Comparison of ENCODE assay signal across 24 cellular contexts in genomic region chr1:21579788-21580187, GRCh38.
DNase-seq lines count a peak whose midpoint lies in the region; ATAC-seq, FAIRE-seq and TF ChIP-seq lines count a peak whose summit lies in the region.
"Had no signal": no experiment of that assay in that cellular context is flagged by ENCODE, and none has a peak within 500 bp of the region (broad histone marks: within the 10 kb centered on the region; RNA-seq: fewer than 3 reads in every experiment).

No MANE protein-coding gene starts in this region.

- H2BK15ac ChIP-seq in mesenchymal stem cell (ENCODE audit: low read depth, poor library complexity, severe bottlenecking), result no peak overlapping the region

- H2BK120ac ChIP-seq in mesenchymal stem cell (ENCODE audit: low read depth, low read length), result no peak overlapping the region

- no peak overlapping the region for H4K91ac ChIP-seq in mesenchymal stem cell (ENCODE audit: low read length)

- peaks cover 9% of the 10 kb centered on the region for H3K4me1 ChIP-seq in mesenchymal stem cell (ENCODE audit: control insufficient read depth, insufficient read depth, low read depth, low read length)
- no peaks in the 10 kb centered on the region for H3K4me1 ChIP-seq in naive thymus-derived CD4-positive, alpha-beta T cell (ENCODE audit: control insufficient read depth in 2 of 2, insufficient read depth in 2 of 2, low read length in 2 of 2)
- H3K4me1 ChIP-seq: pancreas, SJCRH30 had no signal

- ATAC-seq in HG02870 (IDR thresholded peaks at IDR 0.05; ENCODE audit: unreplicated experiment) (no peak), GM21576 (IDR thresholded peaks at IDR 0.05; ENCODE audit: unreplicated experiment) (no peak)
- ATAC-seq in naive thymus-derived CD4-positive, alpha-beta T cell, result no peak
- ATAC-seq: activated CD8-positive, alpha-beta T cell treated with anti-CD3 and anti-CD28 coated beads, Interleukin-2, amount 10 ng/mL, durations not matched to agents 7 days and 5 days; activated T-cell treated with anti-CD3 and anti-CD28 coated beads, Interleukin-2, amount 50 U/mL, for 4 hours; CD8-positive, alpha-beta T cell; pancreas had no signal

- H3K27me3 ChIP-seq in bronchial epithelial cell (ENCODE audit: control insufficient read depth, insufficient read depth, low read length) (peaks cover 2% of the 10 kb centered on the region), mesenchymal stem cell (ENCODE audit: control insufficient read depth in 1 of 2, insufficient read depth in 1 of 2, low read length in 2 of 2) (peaks cover 0 to 22% of the 10 kb centered on the region in 2 experiments)
- H3K27me3 ChIP-seq in naive thymus-derived CD4-positive, alpha-beta T cell (ENCODE audit: control insufficient read depth in 2 of 2, insufficient read depth in 2 of 2, low read length in 2 of 2), result no peaks in the 10 kb centered on the region
- H3K27me3 ChIP-seq: pancreas, SJCRH30 had no signal

- no peak overlapping the region for H3K4me2 ChIP-seq in mesenchymal stem cell (ENCODE audit: low read length, poor library complexity, severe bottlenecking)

- CTCF ChIA-PET in naive thymus-derived CD4-positive, alpha-beta T cell (lab: Charles Lee), result no interaction called here

- H2AK5ac ChIP-seq in mesenchymal stem cell (ENCODE audit: low read length, severe bottlenecking), result no peak overlapping the region

- H3K4me3 ChIP-seq in bronchial epithelial cell (ENCODE audit: low read depth, low read length), result no peak overlapping the region
- no peak overlapping the region for H3K4me3 ChIP-seq in mesenchymal stem cell (ENCODE audit: insufficient read depth in 1 of 2, low read depth in 1 of 2, low read length in 2 of 2)
- H3K4me3 ChIP-seq in naive thymus-derived CD4-positive, alpha-beta T cell (ENCODE audit: low read length), result no peak overlapping the region
- H3K4me3 ChIP-seq: left ventricle myocardium inferior, pancreas, SJCRH30 had no signal

- no peak overlapping the region for H4K8ac ChIP-seq in mesenchymal stem cell (ENCODE audit: low read length)

- H3K4ac ChIP-seq in mesenchymal stem cell (ENCODE audit: low read depth in 1 of 2, low read length in 2 of 2), result no peak overlapping the region

- intact Hi-C loops in naive thymus-derived CD4-positive, alpha-beta T cell (cut with micrococcal nuclease), result no loop called here

- POLR2A ChIA-PET in naive thymus-derived CD4-positive, alpha-beta T cell (lab: Charles Lee), result no interaction called here

- H3K14ac ChIP-seq in mesenchymal stem cell (ENCODE audit: low read length in 2 of 2), result no peak overlapping the region

- no peak overlapping the region for H2AFZ ChIP-seq in mesenchymal stem cell (ENCODE audit: low read depth, low read length)

- no peak for FAIRE-seq in bronchial epithelial cell (lab: Jason Lieb, UNC)
- FAIRE-seq: frontal cortex, pancreas had no signal

- WGBS in mesenchymal stem cell, result 60% methylated on average over 3 of the region's 3 CpGs

- H2BK5ac ChIP-seq in mesenchymal stem cell (ENCODE audit: low read depth, low read length, poor library complexity, severe bottlenecking), result no peak overlapping the region

- no peak overlapping the region for H3K4me3 Mint-ChIP-seq in naive thymus-derived CD4-positive, alpha-beta T cell
- H3K4me3 Mint-ChIP-seq: activated B cell treated with CpG ODN at 0.5 μM for 24 hours; activated CD8-positive, alpha-beta T cell treated with anti-CD3 and anti-CD28 coated beads, Interleukin-2, amount 10 ng/mL, durations not matched to agents 7 days and 5 days; activated naive CD4-positive, alpha-beta T cell treated with anti-CD3 and anti-CD28 coated beads, Interleukin-2, amount 50 U/mL, for 24 hours; activated T-cell treated with anti-CD3 and anti-CD28 coated beads, Interleukin-2, amount 50 U/mL, for 4 hours; CD8-positive, alpha-beta T cell; stimulated activated naive CD8-positive, alpha-beta T cell treated with anti-CD3 and anti-CD28 coated beads, Interleukin-15, Interleukin-2, amounts not matched to agents 100 ng/mL and 50 ng/mL, for 24 hours; type B pancreatic cell had no signal

- no peak for TF ChIP-seq CTCF in bronchial epithelial cell (IDR thresholded peaks at IDR 0.05; ENCODE audit: insufficient read depth, low read length, severe bottlenecking)

- no peaks in the 10 kb centered on the region for H3K79me1 ChIP-seq in mesenchymal stem cell (replicated peaks; ENCODE audit: low read length, poor library complexity, severe bottlenecking)

- no peak overlapping the region for H2BK12ac ChIP-seq in mesenchymal stem cell (ENCODE audit: low read length in 2 of 2)

- H3K27ac ChIP-seq in mesenchymal stem cell (ENCODE audit: low read length, poor library complexity, severe bottlenecking), result peak overlapping the region; percentile 28
- no peak overlapping the region for H3K27ac ChIP-seq in naive thymus-derived CD4-positive, alpha-beta T cell (ENCODE audit: low read depth, low read length)
- H3K27ac ChIP-seq: epithelial cell of prostate, left ventricle myocardium inferior, pancreas, SJCRH30 had no signal

- H3K9me3 ChIP-seq in mesenchymal stem cell (ENCODE audit: control insufficient read depth, low read length), result no peaks in the 10 kb centered on the region
- no peaks in the 10 kb centered on the region for H3K9me3 ChIP-seq in naive thymus-derived CD4-positive, alpha-beta T cell (ENCODE audit: control insufficient read depth in 2 of 3, low read length in 3 of 3)
- H3K9me3 ChIP-seq: pancreas had no signal

- no peaks in the 10 kb centered on the region for H3K4me1 Mint-ChIP-seq in naive thymus-derived CD4-positive, alpha-beta T cell
- H3K4me1 Mint-ChIP-seq: activated B cell treated with CpG ODN at 0.5 μM for 24 hours; activated naive CD4-positive, alpha-beta T cell treated with anti-CD3 and anti-CD28 coated beads, Interleukin-2, amount 50 U/mL, for 24 hours had no signal

- H3K36me3 Mint-ChIP-seq in naive thymus-derived CD4-positive, alpha-beta T cell, result no peaks in the 10 kb centered on the region
- H3K36me3 Mint-ChIP-seq: activated naive CD4-positive, alpha-beta T cell treated with anti-CD3 and anti-CD28 coated beads, Interleukin-2, amount 50 U/mL, for 24 hours; CD8-positive, alpha-beta T cell; type B pancreatic cell had no signal

- no peaks in the 10 kb centered on the region for H3K9me3 Mint-ChIP-seq in naive thymus-derived CD4-positive, alpha-beta T cell
- H3K9me3 Mint-ChIP-seq: activated B cell treated with CpG ODN at 0.5 μM for 24 hours; activated naive CD4-positive, alpha-beta T cell treated with anti-CD3 and anti-CD28 coated beads, Interleukin-2, amount 50 U/mL, for 24 hours; activated T-cell treated with anti-CD3 and anti-CD28 coated beads, Interleukin-2, amount 50 U/mL, for 4 hours; CD8-positive, alpha-beta T cell; stimulated activated naive CD8-positive, alpha-beta T cell treated with anti-CD3 and anti-CD28 coated beads, Interleukin-15, Interleukin-2, amounts not matched to agents 100 ng/mL and 50 ng/mL, for 24 hours; type B pancreatic cell had no signal

- H3K27ac Mint-ChIP-seq in naive thymus-derived CD4-positive, alpha-beta T cell, result no peak overlapping the region
- H3K27ac Mint-ChIP-seq: activated B cell treated with CpG ODN at 0.5 μM for 24 hours; activated CD8-positive, alpha-beta T cell treated with anti-CD3 and anti-CD28 coated beads, Interleukin-2, amount 10 ng/mL, durations not matched to agents 7 days and 5 days; activated naive CD4-positive, alpha-beta T cell treated with anti-CD3 and anti-CD28 coated beads, Interleukin-2, amount 50 U/mL, for 24 hours; CD8-positive, alpha-beta T cell; stimulated activated naive CD8-positive, alpha-beta T cell treated with anti-CD3 and anti-CD28 coated beads, Interleukin-15, Interleukin-2, amounts not matched to agents 100 ng/mL and 50 ng/mL, for 24 hours; type B pancreatic cell had no signal

- DNase-seq in DMS53 (lab: John Stamatoyannopoulos, UW) (peak; percentile 96), NCI-H2196 (lab: John Stamatoyannopoulos, UW; ENCODE audit: unreplicated experiment) (peak; percentile 12), bronchial epithelial cell (ENCODE audit: low read depth) (peak; percentile 40), mesenchymal stem cell (peak; percentile 19), NCI-H1436 treated with DMSO at 0.1 percent for 48 hours (lab: John Stamatoyannopoulos, UW) (no peak)
- no peak for DNase-seq in naive thymus-derived CD4-positive, alpha-beta T cell
- DNase-seq: activated B cell treated with CpG ODN at 0.5 μM for 24 hours; activated CD8-positive, alpha-beta T cell treated with anti-CD3 and anti-CD28 coated beads, Interleukin-2, amount 10 ng/mL, durations not matched to agents 7 days and 5 days; activated T-cell treated with anti-CD3 and anti-CD28 coated beads, Interleukin-2, amount 50 U/mL, for 4 hours; CD8-positive, alpha-beta T cell; Karpas-422; left ventricle myocardium inferior; NCI-H524 treated with DMSO at 0.1 percent for 48 hours; pancreas; SJCRH30; stimulated activated CD4-positive, alpha-beta T cell treated with anti-CD3 and anti-CD28 coated beads, Interleukin-2, amount 100 ng/mL, for 24 hours; T-helper 2 cell had no signal

- H3K36me3 ChIP-seq in bronchial epithelial cell (ENCODE audit: control insufficient read depth, insufficient read depth, low read length) (no peaks in the 10 kb centered on the region), mesenchymal stem cell (ENCODE audit: control insufficient read depth in 1 of 2, insufficient read depth in 2 of 2, low read depth in 1 of 2, low read length in 2 of 2) (no peaks in the 10 kb centered on the region)
- no peaks in the 10 kb centered on the region for H3K36me3 ChIP-seq in naive thymus-derived CD4-positive, alpha-beta T cell (ENCODE audit: control insufficient read depth in 2 of 3, insufficient read depth in 3 of 3, low read length in 3 of 3)
- H3K36me3 ChIP-seq: left ventricle myocardium inferior, pancreas, SJCRH30 had no signal

- H3K9ac ChIP-seq in mesenchymal stem cell (ENCODE audit: low read length), result no peak overlapping the region

- H3K18ac ChIP-seq in mesenchymal stem cell (ENCODE audit: low read depth in 1 of 2, low read length in 2 of 2), result no peak overlapping the region

- peaks cover 0 to 14% (median 4%) of the 10 kb centered on the region in 5 donors for H3K27me3 Mint-ChIP-seq in naive thymus-derived CD4-positive, alpha-beta T cell

- H3K23ac ChIP-seq in mesenchymal stem cell (ENCODE audit: low read length in 2 of 2), result no peak overlapping the region

Comparison
In these comparisons a context has a peak if more than half of its experiments do, and no peak if none do; other contexts are left out.
1. DNase-seq: peak in DMS53 (single experiment), NCI-H2196 (single experiment), bronchial epithelial cell (single experiment) and mesenchymal stem cell (single experiment); none in naive thymus-derived CD4-positive, alpha-beta T cell (0 of 9) and NCI-H1436 treated with DMSO at 0.1 percent for 48 hours (single experiment).